1 cellular context compared by ENCODE assay signal in genomic region chr13:21176195-21176981, GRCh38.
TF ChIP-seq lines count a peak whose summit lies in the region.

Gene MRPL57 (plus strand): TSS chr13:21176658. CDS start chr13:21176917, 259 bp downstream.
Gene SKA3 (minus strand): TSS chr13:21176552. CDS start chr13:21176477, 75 bp downstream.

TF ChIP-seq in K562, 482 proteins besides CTCF, POLR2A, EP300 and RAD21 (continued from another document and continues in another):
- peak; percentile 93 for TF ChIP-seq HNRNPLL (IDR thresholded peaks at IDR 0.05; ENCODE audit: low read depth, low read length, poor library complexity, severe bottlenecking)
- no peak for TF ChIP-seq ZNF134 (CRISPR knock-in tag; conservative IDR thresholded peaks at IDR 0.05)
- TF ChIP-seq RFX7 (CRISPR knock-in tag; IDR thresholded peaks at IDR 0.05), result no peak
- TF ChIP-seq CAMTA2 (CRISPR knock-in tag; conservative IDR thresholded peaks at IDR 0.05), result no peak
- TF ChIP-seq ZFPM2 (CRISPR knock-in tag; IDR thresholded peaks at IDR 0.05), result no peak
- TF ChIP-seq BCLAF1 (IDR thresholded peaks at IDR 0.05; ENCODE audit: borderline replicate concordance in 1 of 2, control insufficient read depth in 1 of 2, low read depth in 2 of 2, low read length in 1 of 2), result no peak
- TF ChIP-seq ZBTB5 (IDR thresholded peaks at IDR 0.05), result no peak
- TF ChIP-seq ZNF639 (CRISPR knock-in tag; conservative IDR thresholded peaks at IDR 0.05 in 1 of 2, IDR thresholded peaks at IDR 0.05 in 1 of 2), result peak in 1 of 2 experiments; percentile 77; a peak in 2 of 4 replicates
- TF ChIP-seq GTF3C2 (IDR thresholded peaks at IDR 0.05; ENCODE audit: borderline replicate concordance, extremely low read depth, insufficient read length), result no peak
- TF ChIP-seq HSF4 (CRISPR knock-in tag; IDR thresholded peaks at IDR 0.05; ENCODE audit: borderline replicate concordance), result no peak
- TF ChIP-seq VEZF1 (CRISPR knock-in tag; IDR thresholded peaks at IDR 0.05), result peak; percentile 34; the same call in 1 of the 2 replicates
- no peak for TF ChIP-seq POLR3G (IDR thresholded peaks at IDR 0.05; ENCODE audit: extremely low read depth, insufficient read length, insufficient replicate concordance)
- no peak for TF ChIP-seq RERE (CRISPR knock-in tag; IDR thresholded peaks at IDR 0.05; ENCODE audit: borderline replicate concordance)
- no peak for TF ChIP-seq ZNF263 (CRISPR knock-in tag; IDR thresholded peaks at IDR 0.05; ENCODE audit: borderline replicate concordance)
- TF ChIP-seq NFE2 (IDR thresholded peaks at IDR 0.05; ENCODE audit: low read depth), result no peak
- 0 out of 2 replicates have a peak, but pooled peaks have one; percentile 34 for TF ChIP-seq ZNF282 (CRISPR knock-in tag; IDR thresholded peaks at IDR 0.05)
- no peak for TF ChIP-seq CHAMP1 (IDR thresholded peaks at IDR 0.05)
- TF ChIP-seq ZNF511 (CRISPR knock-in tag; IDR thresholded peaks at IDR 0.05), result no peak
- peak; percentile 66; the same call in 1 of the 2 replicates for TF ChIP-seq SMAD4 (CRISPR knock-in tag; conservative IDR thresholded peaks at IDR 0.05)
- peak; percentile 96 for TF ChIP-seq PHF8 (IDR thresholded peaks at IDR 0.05; ENCODE audit: borderline replicate concordance, low read length)
- TF ChIP-seq NCOA4 (IDR thresholded peaks at IDR 0.05; ENCODE audit: partially characterized antibody), result no peak
- TF ChIP-seq E2F5 (CRISPR knock-in tag; IDR thresholded peaks at IDR 0.05), result peak; percentile 22; the same call in 1 of the 2 replicates
- no peak for TF ChIP-seq ZNF586 (CRISPR knock-in tag; conservative IDR thresholded peaks at IDR 0.05)
- peak; percentile 60 for TF ChIP-seq ETS1 (conservative IDR thresholded peaks at IDR 0.05; ENCODE audit: control insufficient read depth, low read depth, low read length)
- TF ChIP-seq STAT6 (CRISPR knock-in tag; IDR thresholded peaks at IDR 0.05), result no peak
